Comparison of ENCODE assay signal across 9 cellular contexts in the genomic region with DNA sequence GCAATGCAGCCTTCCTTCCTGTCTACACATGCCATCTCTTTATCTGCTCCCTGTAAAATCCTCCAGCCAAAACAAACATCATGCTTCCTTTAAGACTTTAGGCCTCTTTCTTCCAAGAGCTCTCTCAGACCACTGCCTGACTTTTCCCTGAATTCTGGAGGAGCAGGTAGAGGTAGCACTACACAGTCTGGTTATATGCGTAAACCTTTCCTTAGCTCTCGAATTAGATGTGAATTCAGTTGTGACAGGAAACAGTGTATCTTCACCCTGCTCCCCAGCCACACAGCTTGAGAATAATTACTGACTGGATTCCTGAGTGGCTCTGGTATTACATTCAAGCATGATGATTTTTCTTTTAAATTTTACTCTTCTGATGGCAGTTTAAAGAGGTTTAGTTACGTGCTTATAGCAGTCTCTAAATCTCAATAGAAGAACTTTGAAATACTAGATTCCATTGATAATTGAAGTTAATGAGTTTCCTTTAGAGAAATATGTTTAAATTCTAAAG.
A peak's percentile ranks its signal among the peaks of the same experiment; 100 is the strongest.
DNase-seq lines count a peak whose midpoint lies in the region; ATAC-seq, FAIRE-seq and TF ChIP-seq lines count a peak whose summit lies in the region.
"Had no signal": no experiment of that assay in that cellular context is flagged by ENCODE, and none has a peak within 500 bp of the region (broad histone marks: within the 10 kb centered on the region; RNA-seq: fewer than 3 reads in every experiment).

No MANE protein-coding gene starts in this region.

- DNase-seq in DMS 273 (lab: John Stamatoyannopoulos, UW; ENCODE audit: unreplicated experiment) (peak; percentile 44), DMS 273 treated with DMSO at 0.1 percent for 48 hours (lab: John Stamatoyannopoulos, UW) (no peak), astrocyte (ENCODE audit: low read depth) (peak; percentile 68), stomach (no peak), WERI-Rb-1 (no peak)
- no peak for DNase-seq in activated naive CD4-positive, alpha-beta T cell treated with anti-CD3 and anti-CD28 coated beads, Interleukin-2, amount 50 U/mL, for 72 hours (ENCODE audit: low spot score in 2 of 2)

- no peak for ATAC-seq in HG02798 (IDR thresholded peaks at IDR 0.05; ENCODE audit: poor library complexity, unreplicated experiment)
- no peak for ATAC-seq in activated naive CD4-positive, alpha-beta T cell treated with anti-CD3 and anti-CD28 coated beads, Interleukin-2, amount 50 U/mL, for 72 hours

- TF ChIP-seq CTCF in astrocyte (IDR thresholded peaks at IDR 0.05; ENCODE audit: insufficient read depth, low read depth, low read length): no peak
- no peak for TF ChIP-seq CTCF in stomach (IDR thresholded peaks at IDR 0.05)
- TF ChIP-seq CTCF in WERI-Rb-1 (IDR thresholded peaks at IDR 0.05; ENCODE audit: low read depth, low read length): no peak

- no peak for FAIRE-seq in astrocyte (lab: Jason Lieb, UNC)

- peaks cover 81% of the 10 kb centered on the region for H3K4me1 Mint-ChIP-seq in astrocyte (ENCODE audit: low read depth, unreplicated experiment)

- peak overlapping the region; percentile 86 for H3K27ac Mint-ChIP-seq in astrocyte (ENCODE audit: unreplicated experiment)
- H3K27ac Mint-ChIP-seq in activated naive CD4-positive, alpha-beta T cell treated with anti-CD3 and anti-CD28 coated beads, Interleukin-2, amount 50 U/mL, for 72 hours: peak overlapping the region in 1 of 2 donors; percentile 52

- H3K9me3 ChIP-seq in astrocyte (ENCODE audit: insufficient read depth, low read depth, low read length): no peaks in the 10 kb centered on the region
- H3K9me3 ChIP-seq in iPS-20b (ENCODE audit: insufficient read depth, low read depth, low read length): no peaks in the 10 kb centered on the region
- no peaks in the 10 kb centered on the region for H3K9me3 ChIP-seq in stomach
- no peaks in the 10 kb centered on the region for H3K9me3 ChIP-seq in WERI-Rb-1 (ENCODE audit: severe bottlenecking)

- intact Hi-C loops in stomach (cut with DNase I; ENCODE audit: low total_unique reads): no loop called here

- peaks cover 74% of the 10 kb centered on the region for H3K79me2 ChIP-seq in astrocyte (ENCODE audit: insufficient read depth, low read length)

- H3K27ac ChIP-seq in astrocyte (ENCODE audit: low read depth, low read length): peak overlapping the region; percentile 92
- H3K27ac ChIP-seq in iPS-20b (ENCODE audit: low read length): peak overlapping the region; percentile 24
- peak overlapping the region; percentile 37 to 87 (median 77) for H3K27ac ChIP-seq in stomach
- H3K27ac ChIP-seq in WERI-Rb-1: no peak overlapping the region
- H3K27ac ChIP-seq: 22Rv1 had no signal

- peaks cover 3% of the 10 kb centered on the region for H4K20me1 ChIP-seq in astrocyte (ENCODE audit: insufficient read depth, low read length)

- H3K36me3 Mint-ChIP-seq in astrocyte (ENCODE audit: low read depth, unreplicated experiment): peaks cover 13% of the 10 kb centered on the region
- H3K36me3 Mint-ChIP-seq in activated naive CD4-positive, alpha-beta T cell treated with anti-CD3 and anti-CD28 coated beads, Interleukin-2, amount 50 U/mL, for 72 hours: no peaks in the 10 kb centered on the region

- 29 to 54% (median 39%) methylated on average over 3 of the region's 3 CpGs for WGBS in stomach, 5 donors

- H3K27me3 ChIP-seq in astrocyte (ENCODE audit: insufficient read depth, low read length): no peaks in the 10 kb centered on the region
- no peaks in the 10 kb centered on the region for H3K27me3 ChIP-seq in iPS-20b (ENCODE audit: insufficient read depth, low read length)
- no peaks in the 10 kb centered on the region for H3K27me3 ChIP-seq in stomach
- H3K27me3 ChIP-seq in WERI-Rb-1 (ENCODE audit: insufficient read depth, low read depth, severe bottlenecking): no peaks in the 10 kb centered on the region

- TF ChIP-seq EP300 in stomach (IDR thresholded peaks at IDR 0.05): no peak

- H3K4me3 Mint-ChIP-seq in astrocyte (ENCODE audit: unreplicated experiment): peak overlapping the region; percentile 1

- H3K4me3 ChIP-seq in astrocyte (ENCODE audit: insufficient read depth, low read depth, low read length) (no peak overlapping the region), iPS-20b (ENCODE audit: low read length) (peak overlapping the region; percentile 27; the same call in 1 of the 2 replicates), stomach (no peak overlapping the region), WERI-Rb-1 (ENCODE audit: low read depth, low read length) (no peak overlapping the region)

- no peaks in the 10 kb centered on the region for H3K9me3 Mint-ChIP-seq in astrocyte (ENCODE audit: unreplicated experiment)
- H3K9me3 Mint-ChIP-seq in activated naive CD4-positive, alpha-beta T cell treated with anti-CD3 and anti-CD28 coated beads, Interleukin-2, amount 50 U/mL, for 72 hours: no peaks in the 10 kb centered on the region

- TF ChIP-seq POLR2A in stomach (IDR thresholded peaks at IDR 0.05): no peak

- peak overlapping the region; percentile 59 for H3K4me2 ChIP-seq in astrocyte (ENCODE audit: low read length)

- no peaks in the 10 kb centered on the region for H3K27me3 Mint-ChIP-seq in astrocyte (ENCODE audit: low read depth, unreplicated experiment)

- no peak overlapping the region for H2AFZ ChIP-seq in astrocyte (ENCODE audit: low read depth, low read length)

- H3K4me1 ChIP-seq in astrocyte (ENCODE audit: insufficient read depth, low read length) (peaks cover 73% of the 10 kb centered on the region), iPS-20b (ENCODE audit: insufficient read depth, low read length) (peaks cover 82% of the 10 kb centered on the region), stomach (peaks cover 76 to 100% (median 95%) of the 10 kb centered on the region in 4 donors)

- H3K36me3 ChIP-seq in astrocyte (ENCODE audit: insufficient read depth, low read length): peaks cover 17% of the 10 kb centered on the region
- peaks cover 11% of the 10 kb centered on the region; the same call in 1 of the 2 replicates for H3K36me3 ChIP-seq in iPS-20b (ENCODE audit: insufficient read depth, low read depth, low read length)
- peaks cover 0 to 4% (median 0%) of the 10 kb centered on the region in 4 donors for H3K36me3 ChIP-seq in stomach
- no peaks in the 10 kb centered on the region for H3K36me3 ChIP-seq in WERI-Rb-1

- peak overlapping the region; percentile 66 for H3K9ac ChIP-seq in astrocyte (ENCODE audit: low read length)
- peak overlapping the region; percentile 42; the same call in 1 of the 2 replicates for H3K9ac ChIP-seq in iPS-20b (ENCODE audit: low read depth, low read length)

Comparison
In these comparisons a context has a peak if more than half of its experiments do, and no peak if none do; other contexts are left out.
1. DNase-seq: peak in DMS 273 (single experiment) and astrocyte (single experiment); none in DMS 273 treated with DMSO at 0.1 percent for 48 hours (single experiment), stomach (single experiment), activated naive CD4-positive, alpha-beta T cell treated with anti-CD3 and anti-CD28 coated beads, Interleukin-2, amount 50 U/mL, for 72 hours (0 of 2) and WERI-Rb-1 (single experiment).